ENCODE assay signal across 20 cellular contexts in the genomic region with DNA sequence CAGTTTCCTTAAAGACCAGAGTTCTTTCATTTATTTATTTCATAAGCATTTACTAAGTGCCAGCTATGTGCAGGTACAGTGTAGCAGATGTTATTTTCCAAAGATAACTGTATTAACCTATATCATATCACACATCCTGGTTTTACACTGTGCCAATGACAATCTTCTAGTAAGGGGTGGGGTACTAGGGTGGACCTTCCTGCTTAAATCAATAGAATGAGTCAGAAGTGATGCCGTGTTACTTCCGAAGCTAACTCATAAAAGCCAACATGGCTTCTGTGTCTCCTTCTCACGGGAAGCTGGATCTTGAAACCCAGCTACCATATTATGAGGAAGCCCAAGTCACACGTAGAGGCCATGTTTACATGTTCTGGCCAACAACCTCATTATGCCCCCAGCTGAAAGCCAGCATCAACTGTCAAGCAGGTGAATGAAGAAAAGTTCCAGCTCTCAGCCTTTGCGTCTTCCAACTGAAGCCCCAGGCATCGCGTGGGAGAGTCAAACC.
"Had no signal": no experiment of that assay in that cellular context is flagged by ENCODE, and none has a peak within 500 bp of the region (broad histone marks: within the 10 kb centered on the region; RNA-seq: fewer than 3 reads in every experiment).

No MANE protein-coding gene starts in this region.

- H3K4me3 Mint-ChIP-seq: activated naive CD8-positive, alpha-beta T cell; nephron progenitor cell; stimulated activated naive B cell treated with anti-CD40 and anti-IgM and Interleukin-4, amounts not matched to agents 10 μg/mL and 1 μg/mL and 100 μg/mL, for 72 hours had no signal

- H3K4me1 ChIP-seq: right atrium auricular region, vagina had no signal

- DNase-seq: activated CD4-positive, alpha-beta T cell treated with anti-CD3 and anti-CD28 coated beads, Interleukin-2, amount 50 U/mL, for 1 hour; activated CD8-positive, alpha-beta memory T cell treated with anti-CD3 and anti-CD28 coated beads for 24 hours; activated gamma-delta T cell treated with Interleukin-2 at 50 U/mL for 16 hours; amygdala; effector memory CD4-positive, alpha-beta T cell; foreskin melanocyte; left ventricle myocardium superior; mesendoderm; nephron progenitor cell; stimulated activated CD4-positive, alpha-beta T cell treated with anti-CD3 and anti-CD28 coated beads, Interleukin-15, amount 100 ng/mL, for 24 hours; stimulated activated CD4-positive, alpha-beta T cell treated with anti-CD3 and anti-CD28 coated beads, Interleukin-4, amount 100 ng/mL, for 1 hour; stimulated activated naive B cell treated with anti-CD40 and anti-IgM and Interleukin-4, amounts not matched to agents 10 μg/mL and 1 μg/mL and 100 μg/mL, for 72 hours had no signal

- H3K27ac ChIP-seq: epithelial cell of prostate, right atrium auricular region, vagina had no signal

- H3K4me3 ChIP-seq: right atrium auricular region, skin epidermis, tibial nerve, vagina had no signal

- H3K27ac Mint-ChIP-seq: activated naive CD8-positive, alpha-beta T cell; nephron progenitor cell; progenitor cell of endocrine pancreas; stimulated activated naive B cell treated with anti-CD40 and anti-IgM and Interleukin-4, amounts not matched to agents 10 μg/mL and 1 μg/mL and 100 μg/mL, for 72 hours had no signal

- H3K9me3 Mint-ChIP-seq: nephron progenitor cell had no signal

- H3K9me3 ChIP-seq: right atrium auricular region, tibial nerve, vagina had no signal

- ATAC-seq: activated CD4-positive, CD25-positive, alpha-beta regulatory T cell treated with anti-CD3 and anti-CD28 coated beads, Interleukin-2, amount 50 U/mL, for 24 hours; left ventricle myocardium superior; stimulated activated naive B cell treated with anti-CD40 and anti-IgM and Interleukin-4, amounts not matched to agents 10 μg/mL and 1 μg/mL and 100 μg/mL, for 72 hours had no signal

- H3K27me3 Mint-ChIP-seq: activated naive CD8-positive, alpha-beta T cell; progenitor cell of endocrine pancreas; stimulated activated naive B cell treated with anti-CD40 and anti-IgM and Interleukin-4, amounts not matched to agents 10 μg/mL and 1 μg/mL and 100 μg/mL, for 72 hours had no signal

- H3K27me3 ChIP-seq: right atrium auricular region, tibial nerve, vagina had no signal

- H3K4me1 Mint-ChIP-seq: nephron progenitor cell; stimulated activated naive B cell treated with anti-CD40 and anti-IgM and Interleukin-4, amounts not matched to agents 10 μg/mL and 1 μg/mL and 100 μg/mL, for 72 hours had no signal

- H3K36me3 ChIP-seq: right atrium auricular region, vagina had no signal
